Comparison of ENCODE assay signal across 1 cellular context in genomic region chr2:151782378-151783132, GRCh38.
TF ChIP-seq lines count a peak whose summit lies in the region.

No MANE protein-coding gene starts in this region.

TF ChIP-seq in GM12878, 131 proteins besides CTCF, POLR2A, EP300 and RAD21:
- 0 out of 2 replicates have a peak, but pooled peaks have one; percentile 7 for TF ChIP-seq RUNX3 (IDR thresholded peaks at IDR 0.05; ENCODE audit: low read length)
- TF ChIP-seq KAT2A (conservative IDR thresholded peaks at IDR 0.05; ENCODE audit: control insufficient read depth, low read depth, low read length), result no peak
- TF ChIP-seq HCFC1 (IDR thresholded peaks at IDR 0.05; ENCODE audit: low read length), result no peak
